1 cellular context compared by ENCODE assay signal in genomic region chr12:129949652-129950051, GRCh38.
TF ChIP-seq lines count a peak whose summit lies in the region.

No MANE protein-coding gene starts in this region.

TF ChIP-seq in HepG2, 621 proteins besides CTCF, POLR2A, EP300 and RAD21 (continued from another document):
- 0 out of 2 replicates have a peak, but pooled peaks have one; percentile 26 for TF ChIP-seq MNT (IDR thresholded peaks at IDR 0.05)
- no peak for TF ChIP-seq PHB2 (IDR thresholded peaks at IDR 0.05; ENCODE audit: partially characterized antibody)
- TF ChIP-seq EZH2 (conservative IDR thresholded peaks at IDR 0.05; ENCODE audit: low read depth, low read length) = no peak
- no peak for TF ChIP-seq ZNF276 (CRISPR knock-in tag; IDR thresholded peaks at IDR 0.05; ENCODE audit: low read depth)
- TF ChIP-seq NAIF1 (CRISPR knock-in tag; IDR thresholded peaks at IDR 0.05; ENCODE audit: borderline replicate concordance) = no peak
- TF ChIP-seq NFE2L1 (CRISPR knock-in tag; IDR thresholded peaks at IDR 0.05; ENCODE audit: borderline replicate concordance) = no peak
